Comparison of ENCODE assay signal across 26 cellular contexts in the genomic region with DNA sequence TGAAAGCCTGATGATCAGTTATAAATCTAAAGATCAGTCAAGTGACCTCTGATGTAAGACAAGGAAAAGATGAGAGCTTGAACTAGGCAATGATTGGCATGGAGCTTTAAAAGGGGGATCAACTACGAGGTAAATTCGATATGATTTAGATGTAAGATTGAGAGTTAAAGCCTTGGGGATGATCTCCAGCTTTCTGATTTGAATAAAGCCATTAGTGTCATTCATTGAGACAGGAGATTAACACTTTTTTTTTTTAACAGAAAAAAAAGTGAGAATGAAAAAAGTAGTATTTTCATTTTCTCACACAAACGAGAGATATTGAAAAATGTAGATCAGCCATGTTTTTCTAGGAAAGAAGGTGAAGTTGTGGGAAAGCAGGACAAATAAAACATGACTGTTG.
"Had no signal": no experiment of that assay in that cellular context is flagged by ENCODE, and none has a peak within 500 bp of the region (broad histone marks: within the 10 kb centered on the region; RNA-seq: fewer than 3 reads in every experiment).

No MANE protein-coding gene starts in this region.

- H3K27me3 ChIP-seq: colonic mucosa, esophagus squamous epithelium, gastrocnemius medialis, heart right ventricle, left lung had no signal

- H3K36me3 ChIP-seq: colonic mucosa, esophagus squamous epithelium, gastrocnemius medialis, heart right ventricle, left lung, lower lobe of right lung had no signal

- H3K4me3 ChIP-seq: colonic mucosa, esophagus squamous epithelium, gastrocnemius medialis, heart right ventricle, left lung, lower lobe of right lung, mucosa of descending colon had no signal

- ATAC-seq: effector memory CD8-positive, alpha-beta T cell; esophagus mucosa; gastrocnemius medialis; heart right ventricle; left cardiac atrium; left lung; left ventricle myocardium superior; lower lobe of right lung; mucosa of descending colon had no signal

- H3K4me1 ChIP-seq: colonic mucosa, esophagus squamous epithelium, gastrocnemius medialis, heart right ventricle, left lung, lower lobe of right lung had no signal

- H3K27ac ChIP-seq: colonic mucosa, epithelial cell of prostate, esophagus squamous epithelium, gastrocnemius medialis, heart right ventricle, left lung, lower lobe of right lung had no signal

- FAIRE-seq: endometrium, islet of Langerhans, keratinocyte had no signal

- H3K9me3 ChIP-seq: colonic mucosa, gastrocnemius medialis, heart right ventricle, left lung, lower lobe of right lung, mucosa of descending colon had no signal

- DNase-seq: colonic mucosa; cortex of kidney; effector CD8-positive, alpha-beta T cell; effector memory CD8-positive, alpha-beta T cell; endodermal cell; erythroblast; esophagus squamous epithelium; foreskin fibroblast; foreskin melanocyte; gastrocnemius medialis; glutamatergic neuron; head of caudate nucleus; heart right ventricle; hippocampal formation; left cardiac atrium; left lung; left ventricle myocardium superior; lower lobe of right lung; mesenchymal stem cell; mucosa of descending colon; naive B cell had no signal
